Comparison of ENCODE assay signal across 24 cellular contexts in genomic region chr14:101734241-101734847, GRCh38. TPM values are rescaled to one million over a fixed set of nuclear protein-coding genes. Genes with fewer than 3 reads are reported as not detected.
DNase-seq lines count a peak whose midpoint lies in the region; ATAC-seq, FAIRE-seq and TF ChIP-seq lines count a peak whose summit lies in the region.
"Had no signal": no experiment of that assay in that cellular context is flagged by ENCODE, and none has a peak within 500 bp of the region (broad histone marks: within the 10 kb centered on the region; RNA-seq: fewer than 3 reads in every experiment).

No MANE protein-coding gene starts in this region.

- H3K36me3 Mint-ChIP-seq in neural crest cell (ENCODE audit: low read depth): no peaks in the 10 kb centered on the region

- H3K9me3 ChIP-seq in BLaER1 (peaks cover 7% of the 10 kb centered on the region), HCT116 (ENCODE audit: control insufficient read depth in 1 of 2, insufficient read depth in 1 of 2, low read depth in 1 of 2, low read length in 2 of 2) (no peaks in the 10 kb centered on the region)
- H3K9me3 ChIP-seq: tibial artery had no signal

- H3K4me1 Mint-ChIP-seq in neural crest cell: peaks cover 5% of the 10 kb centered on the region

- TF ChIP-seq POLR2A in HCT116 (IDR thresholded peaks at IDR 0.05; ENCODE audit: borderline replicate concordance, extremely low read depth, insufficient read depth, insufficient read length) (no peak), H54 (IDR thresholded peaks at IDR 0.05; ENCODE audit: low read depth, low read length) (no peak)

- FAIRE-seq in H54 (lab: Jason Lieb, UNC): no peak
- FAIRE-seq: frontal cortex had no signal

- H2AFZ ChIP-seq in HCT116 (ENCODE audit: low read depth, low read length, poor library complexity, severe bottlenecking): no peak overlapping the region

- ATAC-seq in HCT116: no peak
- ATAC-seq in HG02759 (IDR thresholded peaks at IDR 0.05; ENCODE audit: unreplicated experiment): no peak
- ATAC-seq: activated naive CD4-positive, alpha-beta T cell treated with anti-CD3 and anti-CD28 coated beads, Interleukin-2, amount 50 U/mL, for 72 hours; SK-N-SH treated with all-trans-retinoic acid at 6 μM for 48 hours; stimulated activated naive CD8-positive, alpha-beta T cell treated with anti-CD3 and anti-CD28 coated beads, Interleukin-15, amount 100 ng/mL, for 72 hours had no signal

- intact Hi-C loops in HCT116 (cut with micrococcal nuclease): no loop called here

- no peaks in the 10 kb centered on the region for H3K9me2 ChIP-seq in HCT116 (ENCODE audit: insufficient read depth)

- no peaks in the 10 kb centered on the region for H3K27me3 ChIP-seq in BLaER1
- no peaks in the 10 kb centered on the region for H3K27me3 ChIP-seq in HCT116 (ENCODE audit: insufficient read depth, low read length)

- H3K27ac ChIP-seq in BLaER1 (no peak overlapping the region), HCT116 (ENCODE audit: low read depth, low read length) (peak overlapping the region; percentile 5; the same call in 1 of the 2 replicates), coronary artery (no peak overlapping the region)
- H3K27ac ChIP-seq: KMS-11, tibial artery had no signal

- H3K4me3 Mint-ChIP-seq in neural crest cell: no peak overlapping the region
- H3K4me3 Mint-ChIP-seq: dendritic cell treated with granulocyte-macrophage colony-stimulating factor and Interleukin-4, amounts not matched to agents 40 ng/mL and 50 ng/mL, for 4 days; HFFc6; stimulated activated naive CD8-positive, alpha-beta T cell treated with anti-CD3 and anti-CD28 coated beads, Interleukin-15, amount 100 ng/mL, for 72 hours had no signal

- H3K4me3 ChIP-seq in BLaER1 (no peak overlapping the region), HCT116 (replicated peaks in 1 of 2; ENCODE audit: low read depth in 1 of 2, low read length in 2 of 2) (no peak overlapping the region), coronary artery (no peak overlapping the region)
- H3K4me3 ChIP-seq: tibial artery had no signal

- BruUV-seq in HCT116 (replicated peaks; lab: Mats Ljungman, UMichigan): no TSS peak

- no peak for DNase-seq in HCT116 (ENCODE audit: low read depth, low spot score)
- DNase-seq in coronary artery (ENCODE audit: low spot score): peak; percentile 64
- DNase-seq in neural crest cell (ENCODE audit: low read depth, low spot score): no peak
- DNase-seq in H54 (ENCODE audit: insufficient read length, low spot score): no peak
- DNase-seq in NCI-H1694 treated with DMSO at 0.1 percent for 48 hours (lab: John Stamatoyannopoulos, UW): no peak
- DNase-seq: activated CD4-positive, alpha-beta T cell treated with anti-CD3 and anti-CD28 coated beads for 48 hours; aorta; C1 segment of cervical spinal cord; Calu3; caudate nucleus; HFFc6; mesendoderm; NCI-H1436; NCI-H82; occipital lobe; stimulated activated naive CD8-positive, alpha-beta T cell treated with anti-CD3 and anti-CD28 coated beads, Interleukin-15, amount 100 ng/mL, for 72 hours; tibial artery had no signal

- RAD21 ChIA-PET in HCT116 (lab: Charles Lee; ENCODE audit: low non-redundant PET in 1 of 2, low total read pairs in 2 of 2, uncharacterized antibody in 2 of 2, unreplicated experiment in 2 of 2): no interaction called here

- no peaks in the 10 kb centered on the region for H3K79me2 ChIP-seq in HCT116 (ENCODE audit: insufficient read depth, low read length)

- H3K4me2 ChIP-seq in BLaER1 (0 out of 2 replicates have a peak overlapping the region, but pooled peaks have one; percentile 36), HCT116 (ENCODE audit: low read length) (peak overlapping the region; percentile 47)
- H3K4me2 ChIP-seq: KMS-11 had no signal

- POLR2A ChIA-PET in HCT116 (lab: Charles Lee): no interaction called here

- H3K4me1 ChIP-seq in BLaER1 (peaks cover 47% of the 10 kb centered on the region), HCT116 (ENCODE audit: control insufficient read depth in 1 of 2, insufficient read depth in 2 of 2, low read length in 2 of 2) (peaks cover 21 to 49% of the 10 kb centered on the region in 2 experiments)

- CTCF ChIA-PET in HCT116 (lab: Charles Lee): interaction anchor here (1.9 kb wide), 1 partner anchor 26 kb away, joined by 4 read pairs; no protein-coding TSS in a partner anchor

- no peak for TF ChIP-seq CTCF in HCT116 (IDR thresholded peaks at IDR 0.05 in 2 of 3, conservative IDR thresholded peaks at IDR 0.05 in 1 of 3; ENCODE audit: borderline replicate concordance in 1 of 3, insufficient read depth in 1 of 3, low read depth in 2 of 3, low read length in 2 of 3)
- no peak for TF ChIP-seq CTCF in coronary artery (IDR thresholded peaks at IDR 0.05)
- TF ChIP-seq CTCF in neural crest cell (conservative IDR thresholded peaks at IDR 0.05): no peak

- H3K9me3 Mint-ChIP-seq in neural crest cell: no peaks in the 10 kb centered on the region

- H3K27ac Mint-ChIP-seq in neural crest cell (ENCODE audit: unreplicated experiment): peak overlapping the region; percentile 62
- H3K27ac Mint-ChIP-seq: dendritic cell treated with granulocyte-macrophage colony-stimulating factor and Interleukin-4, amounts not matched to agents 40 ng/mL and 50 ng/mL, for 4 days; HFFc6; stimulated activated naive CD8-positive, alpha-beta T cell treated with anti-CD3 and anti-CD28 coated beads, Interleukin-15, amount 100 ng/mL, for 72 hours had no signal

- H3K36me3 ChIP-seq in BLaER1 (no peaks in the 10 kb centered on the region), HCT116 (ENCODE audit: control insufficient read depth in 1 of 2, insufficient read depth in 2 of 2, low read length in 2 of 2) (no peaks in the 10 kb centered on the region)
- H3K36me3 ChIP-seq: tibial artery had no signal

- no peaks in the 10 kb centered on the region for H3K27me3 Mint-ChIP-seq in neural crest cell (ENCODE audit: low read depth)
- H3K27me3 Mint-ChIP-seq: stimulated activated naive CD8-positive, alpha-beta T cell treated with anti-CD3 and anti-CD28 coated beads, Interleukin-15, amount 100 ng/mL, for 72 hours had no signal

- no peak overlapping the region for H3K9ac ChIP-seq in BLaER1
- H3K9ac ChIP-seq in HCT116 (ENCODE audit: low read length): no peak overlapping the region
- H3K9ac ChIP-seq: KMS-11 had no signal

- TF ChIP-seq RAD21 in HCT116 (IDR thresholded peaks at IDR 0.05; ENCODE audit: low read depth): no peak

- H4K20me1 ChIP-seq in BLaER1: no peaks in the 10 kb centered on the region
- no peaks in the 10 kb centered on the region for H4K20me1 ChIP-seq in HCT116 (ENCODE audit: insufficient read depth)

TF ChIP-seq in HCT116, 20 proteins besides CTCF, POLR2A, EP300 and RAD21:
- no peak for TF ChIP-seq CEBPB (IDR thresholded peaks at IDR 0.05; ENCODE audit: low read depth)
- no peak for TF ChIP-seq EZH2phosphoT487 (IDR thresholded peaks at IDR 0.05; ENCODE audit: borderline replicate concordance)
- TF ChIP-seq JUND (IDR thresholded peaks at IDR 0.05): peak; percentile 19; the same call in 1 of the 2 replicates
- peak; percentile 52; the same call in 1 of the 2 replicates for TF ChIP-seq EGR1 (IDR thresholded peaks at IDR 0.05; ENCODE audit: low read depth)

RNA-seq across cellular contexts. Expression of gene PPP2R5C, which starts 27.2 kb away (rescaled TPM):
- total RNA-seq in HCT116 (2021; ENCODE audit: unreplicated experiment): 117 TPM
- 66.7 and 78.7 TPM in 2 replicates for polyA plus RNA-seq in HCT116 (2012)
- 122 and 134 TPM in 2 replicates for total RNA-seq in neural crest cell
